ENCODE assay signal across 1 cellular context in genomic region chr1:101298663-101299062, GRCh38.
TF ChIP-seq lines count a peak whose summit lies in the region.

No MANE protein-coding gene starts in this region.

TF ChIP-seq in HepG2, 621 proteins besides CTCF, POLR2A, EP300 and RAD21 (continued from another document):
- TF ChIP-seq ZBTB40 (IDR thresholded peaks at IDR 0.05): no peak
- TF ChIP-seq ZBTB40 (CRISPR knock-in tag; IDR thresholded peaks at IDR 0.05): no peak
- TF ChIP-seq ZNF597 (CRISPR knock-in tag; IDR thresholded peaks at IDR 0.05): no peak
- no peak for TF ChIP-seq MAF1 (CRISPR knock-in tag; IDR thresholded peaks at IDR 0.05; ENCODE audit: borderline replicate concordance)
- TF ChIP-seq ZHX2 (IDR thresholded peaks at IDR 0.05; ENCODE audit: low read depth): no peak
- TF ChIP-seq ZHX2 (CRISPR knock-in tag; IDR thresholded peaks at IDR 0.05; ENCODE audit: borderline replicate concordance): no peak
